18 cellular contexts compared by ENCODE assay signal in genomic region chr11:92050305-92050704, GRCh38.
DNase-seq lines count a peak whose midpoint lies in the region; ATAC-seq, FAIRE-seq and TF ChIP-seq lines count a peak whose summit lies in the region.
"Had no signal": no experiment of that assay in that cellular context is flagged by ENCODE, and none has a peak within 500 bp of the region (broad histone marks: within the 10 kb centered on the region; RNA-seq: fewer than 3 reads in every experiment).

No MANE protein-coding gene starts in this region.

- WGBS in GM12878 (ENCODE audit: insufficient coverage, insufficient replicate concordance, low lambda C conversion rate, missing lambda C conversion rate) = 27% methylated on average over 2 of the region's 2 CpGs

- H3K9me3 ChIP-seq in BLaER1 (no peaks in the 10 kb centered on the region), GM12878 (replicated peaks; ENCODE audit: control insufficient read depth, insufficient read depth, low read length) (no peaks in the 10 kb centered on the region)

- CTCF ChIA-PET in GM12878 (lab: Yijun Ruan, JAX) = no interaction called here

- H3K9me3 Mint-ChIP-seq in mesothelial cell of epicardium = no peaks in the 10 kb centered on the region

- TF ChIP-seq POLR2A in GM12878 (IDR thresholded peaks at IDR 0.05; ENCODE audit: low read depth, low read length) = no peak

- no peak for TF ChIP-seq RAD21 in GM12878 (IDR thresholded peaks at IDR 0.05; ENCODE audit: insufficient read depth, low read depth, low read length)

- SMC1A ChIA-PET in GM12878 (lab: Charles Lee; ENCODE audit: uncharacterized antibody, unreplicated experiment) = no interaction called here

- TF ChIP-seq EP300 in GM12878 (IDR thresholded peaks at IDR 0.05; ENCODE audit: borderline replicate concordance in 1 of 2, control insufficient read depth in 1 of 2, low read depth in 2 of 2, low read length in 2 of 2) = no peak

- H3K27me3 ChIP-seq in BLaER1 (no peaks in the 10 kb centered on the region), GM12878 (replicated peaks in 1 of 2; ENCODE audit: control insufficient read depth in 2 of 2, insufficient read depth in 2 of 2, low read length in 1 of 2) (no peaks in the 10 kb centered on the region)

- H4K20me1 ChIP-seq in BLaER1 (no peaks in the 10 kb centered on the region), GM12878 (ENCODE audit: control insufficient read depth, insufficient read depth) (no peaks in the 10 kb centered on the region)

- H3K4me1 ChIP-seq in BLaER1 (peaks cover 7% of the 10 kb centered on the region), GM12878 (ENCODE audit: control insufficient read depth, insufficient read depth, low read length) (no peaks in the 10 kb centered on the region)

- ATAC-seq in GM12878 = no peak
- ATAC-seq: Right ventricle myocardium inferior had no signal

- FAIRE-seq in GM12878 (lab: Jason Lieb, UNC) = no peak
- FAIRE-seq: A204.1, RCC 7860 had no signal

- H3K4me2 ChIP-seq in BLaER1 = peak overlapping the region; percentile 27; the same call in 1 of the 2 replicates
- H3K4me2 ChIP-seq in GM12878 (ENCODE audit: control insufficient read depth, insufficient read depth) = no peak overlapping the region

- H3K4me3 ChIP-seq in BLaER1 = no peak overlapping the region
- H3K4me3 ChIP-seq in GM12878 = no peak overlapping the region

- no peak overlapping the region for H3K4me3 Mint-ChIP-seq in mesothelial cell of epicardium
- H3K4me3 Mint-ChIP-seq: CD4-positive, alpha-beta memory T cell had no signal

- H3K27ac ChIP-seq in BLaER1 = no peak overlapping the region
- no peak overlapping the region for H3K27ac ChIP-seq in GM12878 (ENCODE audit: control insufficient read depth, insufficient read depth)

- in situ Hi-C loops in GM12878 (cut with MboI) = no loop called here

- intact Hi-C loops in GM12878 (cut with micrococcal nuclease; ENCODE audit: unreplicated experiment) = no loop called here

- no peaks in the 10 kb centered on the region for H3K36me3 Mint-ChIP-seq in mesothelial cell of epicardium
- H3K36me3 Mint-ChIP-seq: CD4-positive, alpha-beta memory T cell had no signal

- BruUV-seq in GM12878 (replicated peaks; lab: Mats Ljungman, UMichigan) = no TSS peak

- POLR2A ChIA-PET in GM12878 (lab: Charles Lee) = no interaction called here

- peaks cover 32% of the 10 kb centered on the region for H3K4me1 Mint-ChIP-seq in mesothelial cell of epicardium
- H3K4me1 Mint-ChIP-seq: CD4-positive, alpha-beta memory T cell had no signal

- no peak overlapping the region for H3K9ac ChIP-seq in BLaER1
- H3K9ac ChIP-seq in GM12878 (ENCODE audit: control insufficient read depth, insufficient read depth, low read length) = no peak overlapping the region

- H3K27me3 Mint-ChIP-seq in mesothelial cell of epicardium (ENCODE audit: low read depth) = no peaks in the 10 kb centered on the region
- H3K27me3 Mint-ChIP-seq: CD4-positive, alpha-beta memory T cell had no signal

- TF ChIP-seq CTCF in GM12878 (IDR thresholded peaks at IDR 0.05 in 2 of 3, conservative IDR thresholded peaks at IDR 0.05 in 1 of 3; ENCODE audit: control insufficient read depth in 2 of 3, extremely low read depth in 1 of 3, insufficient read depth in 1 of 3, low read depth in 3 of 3, low read length in 3 of 3) = no peak
- TF ChIP-seq CTCF in mesothelial cell of epicardium (IDR thresholded peaks at IDR 0.05; ENCODE audit: unreplicated experiment) = no peak

- no peak overlapping the region for H3K27ac Mint-ChIP-seq in mesothelial cell of epicardium
- H3K27ac Mint-ChIP-seq: CD4-positive, alpha-beta memory T cell had no signal

- H3K79me2 ChIP-seq in GM12878 (ENCODE audit: control insufficient read depth, insufficient read depth, low read length) = no peaks in the 10 kb centered on the region

- no peaks in the 10 kb centered on the region for H3K36me3 ChIP-seq in BLaER1
- H3K36me3 ChIP-seq in GM12878 (ENCODE audit: control insufficient read depth in 2 of 2, insufficient read depth in 2 of 2, low read length in 1 of 2) = no peaks in the 10 kb centered on the region

- no peak overlapping the region for H2AFZ ChIP-seq in GM12878 (ENCODE audit: control insufficient read depth, low read depth, low read length)

- peak; percentile 68 for DNase-seq in DMS53 (lab: John Stamatoyannopoulos, UW)
- no peak for DNase-seq in GM12878 (ENCODE audit: low read depth, low spot score)
- DNase-seq in mucosa of gallbladder (ENCODE audit: low spot score) = peak; percentile 26
- no peak for DNase-seq in dermis blood vessel endothelial cell
- DNase-seq in mesothelial cell of epicardium (ENCODE audit: low spot score in 2 of 2, unreplicated experiment in 2 of 2) = no peak
- no peak for DNase-seq in HuH-7 (ENCODE audit: low spot score)
- DNase-seq: CD4-positive, alpha-beta memory T cell; DND-41; KG1; MV-4-11; NCI-H187 treated with DMSO at 0.1 percent for 48 hours; NCI-H2171 treated with DMSO at 0.1 percent for 48 hours; NCI-H446; NK-92 treated with Interleukin-12 subunit alpha and Interleukin-12 subunit beta, amount 100 ng/mL, for 24 hours had no signal

- RAD21 ChIA-PET in GM12878 (lab: Charles Lee; ENCODE audit: unreplicated experiment) = no interaction called here

TF ChIP-seq in GM12878, 131 proteins besides CTCF, POLR2A, EP300 and RAD21:
- TF ChIP-seq PKNOX1 (IDR thresholded peaks at IDR 0.05) (peak; percentile 21; the same call in 1 of the 2 replicates), ZBTB40 (IDR thresholded peaks at IDR 0.05; ENCODE audit: borderline replicate concordance) (no peak), NFYA (IDR thresholded peaks at IDR 0.05; ENCODE audit: borderline replicate concordance, low read depth, low read length) (no peak)

Comparison
In these comparisons a context has a peak if more than half of its experiments do, and no peak if none do; other contexts are left out.
1. DNase-seq: peak in DMS53 (single experiment) and mucosa of gallbladder (single experiment); none in GM12878 (single experiment), dermis blood vessel endothelial cell (single experiment), mesothelial cell of epicardium (0 of 2) and HuH-7 (single experiment).